ENCODE assay signal across 11 cellular contexts in the genomic region with DNA sequence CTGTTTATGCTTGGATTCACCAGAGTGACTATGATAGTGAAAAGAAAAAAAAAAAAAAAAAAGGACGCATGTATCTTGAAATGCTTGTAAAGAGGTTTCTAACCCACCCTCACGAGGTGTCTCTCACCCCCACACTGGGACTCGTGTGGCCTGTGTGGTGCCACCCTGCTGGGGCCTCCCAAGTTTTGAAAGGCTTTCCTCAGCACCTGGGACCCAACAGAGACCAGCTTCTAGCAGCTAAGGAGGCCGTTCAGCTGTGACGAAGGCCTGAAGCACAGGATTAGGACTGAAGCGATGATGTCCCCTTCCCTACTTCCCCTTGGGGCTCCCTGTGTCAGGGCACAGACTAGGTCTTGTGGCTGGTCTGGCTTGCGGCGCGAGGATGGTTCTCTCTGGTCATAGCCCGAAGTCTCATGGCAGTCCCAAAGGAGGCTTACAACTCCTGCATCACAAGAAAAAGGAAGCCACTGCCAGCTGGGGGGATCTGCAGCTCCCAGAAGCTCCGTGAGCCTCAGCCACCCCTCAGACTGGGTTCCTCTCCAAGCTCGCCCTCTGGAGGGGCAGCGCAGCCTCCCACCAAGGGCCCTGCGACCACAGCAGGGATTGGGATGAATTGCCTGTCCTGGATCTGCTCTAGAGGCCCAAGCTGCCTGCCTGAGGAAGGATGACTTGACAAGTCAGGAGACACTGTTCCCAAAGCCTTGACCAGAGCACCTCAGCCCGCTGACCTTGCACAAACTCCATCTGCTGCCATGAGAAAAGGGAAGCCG. TPM values are rescaled to one million over a fixed set of nuclear protein-coding genes. Genes with fewer than 3 reads are reported as not detected.
A peak's percentile ranks its signal among the peaks of the same experiment; 100 is the strongest.
DNase-seq lines count a peak whose midpoint lies in the region; ATAC-seq, FAIRE-seq and TF ChIP-seq lines count a peak whose summit lies in the region.
"Had no signal": no experiment of that assay in that cellular context is flagged by ENCODE, and none has a peak within 500 bp of the region (broad histone marks: within the 10 kb centered on the region; RNA-seq: fewer than 3 reads in every experiment).

No MANE protein-coding gene starts in this region.

- no peak for DNase-seq in GM12891 (ENCODE audit: insufficient read length, low spot score)
- DNase-seq in WTC11 (ENCODE audit: low spot score), result no peak
- no peak for DNase-seq in left ventricle myocardium superior
- no peak for DNase-seq in kidney tubule cell (ENCODE audit: low spot score)
- no peak for DNase-seq in glomerular visceral epithelial cell (ENCODE audit: extremely low spot score)
- no peak for DNase-seq in kidney
- DNase-seq: activated gamma-delta T cell treated with Interleukin-2 at 50 U/mL for 16 hours; GM23248; stimulated activated naive CD4-positive, alpha-beta T cell had no signal

- no peak for TF ChIP-seq CTCF in WTC11 (IDR thresholded peaks at IDR 0.05)
- TF ChIP-seq CTCF in kidney (IDR thresholded peaks at IDR 0.05; ENCODE audit: borderline replicate concordance, extremely low read depth, insufficient read depth), result no peak

- CTCF ChIA-PET in WTC11 (lab: Charles Lee), result interaction anchor here (1.0 to 1.2 kb wide), 3 partner anchors 18 to 55 kb away, joined by 4 to 8 read pairs (median 4); no protein-coding TSS in a partner anchor

- ATAC-seq in WTC11, result peak; percentile 44
- peak; percentile 38 for ATAC-seq in left ventricle myocardium superior

- peaks cover 23% of the 10 kb centered on the region for H3K36me3 Mint-ChIP-seq in WTC11

- no peak overlapping the region for H3K4me3 Mint-ChIP-seq in WTC11

- no peaks in the 10 kb centered on the region for H3K27me3 ChIP-seq in rectal smooth muscle tissue (ENCODE audit: control insufficient read depth, insufficient read depth, low read length)

- no peak overlapping the region for H3K9ac ChIP-seq in rectal smooth muscle tissue (ENCODE audit: low read length)
- no peak overlapping the region for H3K9ac ChIP-seq in kidney (ENCODE audit: low read length in 2 of 2)
- H3K9ac ChIP-seq: GM23248 had no signal

- H3K9me3 Mint-ChIP-seq in WTC11, result no peaks in the 10 kb centered on the region

- POLR2A ChIA-PET in WTC11 (lab: Charles Lee), result interaction anchor here (0.6 kb wide), 1 partner anchor 117 kb away, joined by 10 read pairs; no protein-coding TSS in a partner anchor

- peak; percentile 5 for FAIRE-seq in GM12891 (lab: Jason Lieb, UNC)
- FAIRE-seq in kidney (lab: Jason Lieb, UNC), result no peak
- FAIRE-seq: endothelial cell of umbilical vein had no signal

- no peaks in the 10 kb centered on the region for H3K9me3 ChIP-seq in kidney (ENCODE audit: control insufficient read depth in 1 of 2, low read length in 2 of 2)

- intact Hi-C loops in left ventricle myocardium superior (cut with micrococcal nuclease) (no loop called here), kidney (cut with DNase I) (no loop called here)

- no peak for TF ChIP-seq POLR2A in GM12891 (IDR thresholded peaks at IDR 0.05; ENCODE audit: low read depth, low read length)

- H3K4me3 ChIP-seq in rectal smooth muscle tissue (ENCODE audit: low read length) (no peak overlapping the region), kidney (ENCODE audit: low read length in 2 of 2) (no peak overlapping the region)
- H3K4me3 ChIP-seq: GM23248 had no signal

- H3K27ac ChIP-seq in rectal smooth muscle tissue (ENCODE audit: low read depth, low read length) (peak overlapping the region; percentile 1), kidney (ENCODE audit: low read depth in 2 of 2, low read length in 2 of 2) (no peak overlapping the region)
- H3K27ac ChIP-seq: GM23248 had no signal

- H3K4me1 Mint-ChIP-seq in WTC11, result peaks cover 28% of the 10 kb centered on the region

- H3K27me3 Mint-ChIP-seq in WTC11 (ENCODE audit: low read depth), result no peaks in the 10 kb centered on the region

- H3K27ac Mint-ChIP-seq in WTC11, result no peak overlapping the region

- H3K36me3 ChIP-seq in rectal smooth muscle tissue (ENCODE audit: control insufficient read depth, insufficient read depth, low read length) (peaks cover 24% of the 10 kb centered on the region), kidney (ENCODE audit: control insufficient read depth in 1 of 2, insufficient read depth in 2 of 2, low read length in 2 of 2) (peaks cover 13 to 20% of the 10 kb centered on the region in 2 donors)

- H3K4me1 ChIP-seq in rectal smooth muscle tissue (ENCODE audit: control insufficient read depth, insufficient read depth, low read length), result no peaks in the 10 kb centered on the region
- no peaks in the 10 kb centered on the region for H3K4me1 ChIP-seq in kidney (ENCODE audit: control insufficient read depth in 1 of 2, insufficient read depth in 1 of 2, low read depth in 1 of 2, low read length in 2 of 2)

TF ChIP-seq in GM12891, 5 proteins besides CTCF, POLR2A, EP300 and RAD21:
- no peak for TF ChIP-seq POU2F2 (IDR thresholded peaks at IDR 0.05; ENCODE audit: low read depth, low read length)
- no peak for TF ChIP-seq SPI1 (IDR thresholded peaks at IDR 0.05; ENCODE audit: low read depth, low read length)
- TF ChIP-seq PAX5 (IDR thresholded peaks at IDR 0.05; ENCODE audit: insufficient read depth, low read length, severe bottlenecking), result no peak
- no peak for TF ChIP-seq TAF1 (IDR thresholded peaks at IDR 0.05; ENCODE audit: low read depth, low read length)

TF ChIP-seq in WTC11, 78 proteins besides CTCF, POLR2A, EP300 and RAD21 (continues in another document):
- no peak for TF ChIP-seq SOX15 (CRISPR knock-in tag; IDR thresholded peaks at IDR 0.05)
- TF ChIP-seq ZNF219 (CRISPR knock-in tag; IDR thresholded peaks at IDR 0.05; ENCODE audit: borderline replicate concordance), result no peak
- TF ChIP-seq ZNF416 (CRISPR knock-in tag; IDR thresholded peaks at IDR 0.05), result no peak
- no peak for TF ChIP-seq ESRRA (CRISPR knock-in tag; IDR thresholded peaks at IDR 0.05; ENCODE audit: borderline replicate concordance)
- TF ChIP-seq FOXK1 (CRISPR knock-in tag; IDR thresholded peaks at IDR 0.05), result no peak
- TF ChIP-seq, protein P1, sequence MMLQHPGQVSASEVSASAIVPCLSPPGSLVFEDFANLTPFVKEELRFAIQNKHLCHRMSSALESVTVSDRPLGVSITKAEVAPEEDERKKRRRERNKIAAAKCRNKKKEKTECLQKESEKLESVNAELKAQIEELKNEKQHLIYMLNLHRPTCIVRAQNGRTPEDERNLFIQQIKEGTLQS (CRISPR knock-in tag; conservative IDR thresholded peaks at IDR 0.05), result no peak
- no peak for TF ChIP-seq RELA (CRISPR knock-in tag; IDR thresholded peaks at IDR 0.05; ENCODE audit: borderline replicate concordance)
- TF ChIP-seq, protein P2, sequence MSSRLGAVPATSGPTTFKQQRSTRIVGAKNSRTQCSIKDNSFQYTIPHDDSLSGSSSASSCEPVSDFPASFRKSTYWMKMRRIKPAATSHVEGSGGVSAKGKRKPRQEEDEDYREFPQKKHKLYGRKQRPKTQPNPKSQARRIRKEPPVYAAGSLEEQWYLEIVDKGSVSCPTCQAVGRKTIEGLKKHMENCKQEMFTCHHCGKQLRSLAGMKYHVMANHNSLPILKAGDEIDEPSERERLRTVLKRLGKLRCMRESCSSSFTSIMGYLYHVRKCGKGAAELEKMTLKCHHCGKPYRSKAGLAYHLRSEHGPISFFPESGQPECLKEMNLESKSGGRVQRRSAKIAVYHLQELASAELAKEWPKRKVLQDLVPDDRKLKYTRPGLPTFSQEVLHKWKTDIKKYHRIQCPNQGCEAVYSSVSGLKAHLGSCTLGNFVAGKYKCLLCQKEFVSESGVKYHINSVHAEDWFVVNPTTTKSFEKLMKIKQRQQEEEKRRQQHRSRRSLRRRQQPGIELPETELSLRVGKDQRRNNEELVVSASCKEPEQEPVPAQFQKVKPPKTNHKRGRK (CRISPR knock-in tag; IDR thresholded peaks at IDR 0.05; ENCODE audit: borderline replicate concordance), result no peak
- no peak for TF ChIP-seq FOXJ3 (CRISPR knock-in tag; IDR thresholded peaks at IDR 0.05; ENCODE audit: borderline replicate concordance)
- no peak for TF ChIP-seq GABPB1 (CRISPR knock-in tag; IDR thresholded peaks at IDR 0.05)
- TF ChIP-seq MLX (CRISPR knock-in tag; IDR thresholded peaks at IDR 0.05), result no peak
- no peak for TF ChIP-seq AR (CRISPR knock-in tag; IDR thresholded peaks at IDR 0.05)
- TF ChIP-seq, protein P3, sequence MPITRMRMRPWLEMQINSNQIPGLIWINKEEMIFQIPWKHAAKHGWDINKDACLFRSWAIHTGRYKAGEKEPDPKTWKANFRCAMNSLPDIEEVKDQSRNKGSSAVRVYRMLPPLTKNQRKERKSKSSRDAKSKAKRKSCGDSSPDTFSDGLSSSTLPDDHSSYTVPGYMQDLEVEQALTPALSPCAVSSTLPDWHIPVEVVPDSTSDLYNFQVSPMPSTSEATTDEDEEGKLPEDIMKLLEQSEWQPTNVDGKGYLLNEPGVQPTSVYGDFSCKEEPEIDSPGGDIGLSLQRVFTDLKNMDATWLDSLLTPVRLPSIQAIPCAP (CRISPR knock-in tag; IDR thresholded peaks at IDR 0.05), result no peak

RNA-seq across cellular contexts. Expression of gene STH, which starts 27.2 kb away (rescaled TPM):
- not detected for polyA plus RNA-seq in GM12891 (2012; ENCODE audit: low read depth, missing spikeins)
- total RNA-seq in WTC11 (2021) (not detected in 3 replicates), left ventricle myocardium superior (not detected), kidney (not detected)
- polyA plus RNA-seq in kidney (ENCODE audit: insufficient read depth, low read depth, low replicate concordance), result not detected
- total RNA-seq: endothelial cell of umbilical vein, GM23248 had no signal
- polyA plus RNA-seq: endothelial cell of umbilical vein, GM23248 had no signal
